In genomic region chr1:172125812-172126430, GRCh38 we compare ENCODE assay signal across 31 cellular contexts.
"Had no signal": no experiment of that assay in that cellular context is flagged by ENCODE, and none has a peak within 500 bp of the region (broad histone marks: within the 10 kb centered on the region; RNA-seq: fewer than 3 reads in every experiment).

No MANE protein-coding gene starts in this region.

- H3K27ac ChIP-seq: PC-9, SK-N-MC, WERI-Rb-1 had no signal

- H3K36me3 ChIP-seq: WERI-Rb-1 had no signal

- ATAC-seq: activated CD8-positive, alpha-beta memory T cell treated with anti-CD3 and anti-CD28 coated beads, Interleukin-2, amount 10 ng/mL, durations not matched to agents 7 days and 5 days; activated naive CD8-positive, alpha-beta T cell treated with anti-CD3 and anti-CD28 coated beads, Interleukin-2, amount 50 U/mL, for 24 hours had no signal

- FAIRE-seq: bronchial epithelial cell had no signal

- H3K4me3 ChIP-seq: PC-9, SK-N-MC had no signal

- DNase-seq: activated CD4-positive, alpha-beta memory T cell treated with anti-CD3 and anti-CD28 coated beads, Interleukin-2, amount 10 ng/mL, durations not matched to agents 7 days and 5 days; activated CD4-positive, alpha-beta T cell treated with anti-CD3 and anti-CD28 coated beads for 1 hour; activated CD4-positive, alpha-beta T cell treated with anti-CD3 and anti-CD28 coated beads for 48 hours; activated CD4-positive, CD25-positive, alpha-beta regulatory T cell; activated CD8-positive, alpha-beta memory T cell treated with anti-CD3 and anti-CD28 coated beads for 24 hours; activated CD8-positive, alpha-beta memory T cell treated with anti-CD3 and anti-CD28 coated beads, Interleukin-2, amount 10 ng/mL, durations not matched to agents 7 days and 5 days; activated CD8-positive, alpha-beta memory T cell treated with anti-CD3 and anti-CD28 coated beads, Interleukin-2, amount 50 U/mL, for 48 hours; activated effector memory CD4-positive, alpha-beta T cell treated with Interleukin-2 at 50 U/mL for 16 hours; activated naive CD4-positive, alpha-beta T cell treated with anti-CD3 and anti-CD28 coated beads, Interleukin-2, amount 10 ng/mL, durations not matched to agents 7 days and 5 days; activated naive CD8-positive, alpha-beta T cell treated with anti-CD3 and anti-CD28 coated beads, Interleukin-2, amount 50 U/mL, for 24 hours; activated T-cell treated with anti-CD3 and anti-CD28 coated beads, Interleukin-2, amount 50 U/mL, for 48 hours; anterior cingulate cortex; caudate nucleus; cerebellar nuclear complex; Karpas-422; KBM-7; NCI-H1105 treated with DMSO at 0.1 percent for 48 hours; NCI-H146; NCI-H187; NCI-H2029 treated with DMSO at 0.1 percent for 48 hours; NCI-H2107; NCI-H226; NCI-H446 treated with DMSO at 0.1 percent for 48 hours; NCI-H524; PC-9; Right ventricle myocardium superior; T-helper 1 cell; T1000; WERI-Rb-1 had no signal
